In the genomic region with DNA sequence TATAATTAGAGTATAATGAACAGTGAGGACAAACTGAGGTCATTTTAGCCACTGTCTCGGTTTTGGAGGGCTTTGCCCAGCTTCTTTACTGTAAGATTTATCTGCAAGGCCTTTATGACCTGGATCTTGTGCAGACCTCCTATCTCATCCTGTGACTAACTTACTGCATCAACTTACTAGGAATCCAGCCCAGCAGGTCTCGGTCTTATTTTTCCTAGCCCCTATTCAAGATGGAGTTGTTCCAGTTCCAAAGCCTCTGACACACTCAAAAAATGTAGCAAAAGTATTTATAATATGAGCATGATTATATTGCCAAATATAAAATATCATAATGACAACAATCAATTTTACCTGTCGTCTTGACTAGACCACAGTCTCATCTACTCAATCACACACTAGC, we compare ENCODE assay signal across 9 cellular contexts.
"Had no signal": no experiment of that assay in that cellular context is flagged by ENCODE, and none has a peak within 500 bp of the region (broad histone marks: within the 10 kb centered on the region; RNA-seq: fewer than 3 reads in every experiment).

No MANE protein-coding gene starts in this region.

- H3K27ac ChIP-seq: GM23248 had no signal

- H3K4me2 ChIP-seq: GM23338 had no signal

- H2AFZ ChIP-seq: GM23248, GM23338 had no signal

- DNase-seq: GM23248, GOT3, H7, H9, HCEC 1CT, HFFc6 had no signal

- H3K4me3 ChIP-seq: GM23248, GM23338, HAP-1 had no signal

- H3K4me1 ChIP-seq: HAP-1 had no signal

- H3K36me3 ChIP-seq: HAP-1 had no signal

- ATAC-seq: GM23338, HCT116 had no signal

- H3K9me3 ChIP-seq: HAP-1 had no signal

- H3K9ac ChIP-seq: GM23248 had no signal
